In the genomic region with DNA sequence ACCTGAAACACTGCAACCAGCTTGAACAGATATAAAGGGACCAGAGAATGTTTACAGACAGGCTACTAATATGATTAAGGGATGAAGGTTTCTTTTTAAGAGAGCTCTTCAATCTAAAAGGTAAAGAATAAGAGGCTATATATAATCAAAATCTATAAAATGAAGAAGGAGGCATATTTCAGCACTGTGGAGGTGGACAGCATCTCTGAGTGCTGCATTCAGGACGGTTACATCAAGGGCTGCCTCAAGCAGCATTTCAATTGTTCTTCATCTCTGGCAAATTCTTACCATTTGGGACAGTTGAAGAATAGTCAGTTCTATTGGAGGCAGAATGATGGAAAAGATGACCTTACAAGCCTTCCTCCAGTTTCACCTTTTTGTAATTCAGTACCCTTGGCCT, we compare ENCODE assay signal across 19 cellular contexts.
DNase-seq lines count a peak whose midpoint lies in the region; ATAC-seq, FAIRE-seq and TF ChIP-seq lines count a peak whose summit lies in the region.
"Had no signal": no experiment of that assay in that cellular context is flagged by ENCODE, and none has a peak within 500 bp of the region (broad histone marks: within the 10 kb centered on the region; RNA-seq: fewer than 3 reads in every experiment).

No MANE protein-coding gene starts in this region.

- H3K4me3 Mint-ChIP-seq in nephron progenitor cell, result no peak overlapping the region
- H3K4me3 Mint-ChIP-seq: activated CD4-positive, alpha-beta T cell treated with anti-CD3 and anti-CD28 coated beads, Interleukin-2, amount 10 ng/mL, durations not matched to agents 7 days and 5 days; CD4-positive, alpha-beta memory T cell; memory B cell; stimulated activated naive CD8-positive, alpha-beta T cell treated with anti-CD3 and anti-CD28 coated beads, Interleukin-15, amount 100 ng/mL, for 72 hours had no signal

- H3K9ac ChIP-seq in HepG2 (ENCODE audit: insufficient read depth, low read depth, low read length) (no peak overlapping the region), adipocyte (ENCODE audit: low read length) (no peak overlapping the region), MM.1S (ENCODE audit: low read length) (no peak overlapping the region)

- intact Hi-C loops in HepG2 (cut with micrococcal nuclease; ENCODE audit: unreplicated experiment), result no loop called here
- intact Hi-C loops in right lobe of liver (cut with DNase I), result no loop called here
- intact Hi-C loops in left lung (cut with DNase I), result no loop called here

- H3K36me3 Mint-ChIP-seq in nephron progenitor cell (ENCODE audit: low read depth), result peaks cover 27% of the 10 kb centered on the region
- H3K36me3 Mint-ChIP-seq: CD4-positive, alpha-beta memory T cell had no signal

- WGBS in HepG2 (ENCODE audit: low lambda C conversion rate), result 25% methylated on average over 1 of the region's 1 CpG
- WGBS in right lobe of liver (ENCODE audit: insufficient coverage, low coverage, low lambda C conversion rate, missing lambda C conversion rate), result 40% methylated on average over 1 of the region's 1 CpG

- H3K79me2 ChIP-seq in HepG2 (ENCODE audit: insufficient read depth, low read length) (no peaks in the 10 kb centered on the region), MM.1S (ENCODE audit: low read length) (no peaks in the 10 kb centered on the region)

- H3K36me3 ChIP-seq in HepG2 (replicated peaks in 1 of 2; ENCODE audit: control insufficient read depth in 1 of 2, insufficient read depth in 2 of 2, low read length in 2 of 2) (no peaks in the 10 kb centered on the region), right lobe of liver (no peaks in the 10 kb centered on the region), adipocyte (ENCODE audit: control insufficient read depth, insufficient read depth, low read length, severe bottlenecking) (no peaks in the 10 kb centered on the region), left lung (no peaks in the 10 kb centered on the region), MM.1S (replicated peaks; ENCODE audit: insufficient read depth, low read length) (no peaks in the 10 kb centered on the region)

- TF ChIP-seq EP300 in HepG2 (IDR thresholded peaks at IDR 0.05; ENCODE audit: low read depth in 2 of 2, low read length in 2 of 2) (no peak), HepG2 (CRISPR knock-in tag; IDR thresholded peaks at IDR 0.05; ENCODE audit: borderline replicate concordance) (no peak)

- CTCF ChIA-PET in HepG2 (lab: Yijun Ruan, JAX; ENCODE audit: low intra/inter-chr PET ratio, low total read pairs), result no interaction called here

- TF ChIP-seq POLR2A in HepG2 (IDR thresholded peaks at IDR 0.05; ENCODE audit: insufficient read depth in 1 of 2, low read depth in 2 of 2, low read length in 2 of 2) (no peak), right lobe of liver (IDR thresholded peaks at IDR 0.05) (no peak)

- H2AFZ ChIP-seq in HepG2 (ENCODE audit: low read length) (no peak overlapping the region), MM.1S (ENCODE audit: low read length) (no peak overlapping the region)

- BruUV-seq in HepG2 (replicated peaks; lab: Mats Ljungman, UMichigan), result no TSS peak

- no peaks in the 10 kb centered on the region for H3F3A ChIP-seq in MM.1S (ENCODE audit: insufficient read depth, low read length)

- H3K4me3 ChIP-seq in HepG2 (replicated peaks in 1 of 3; ENCODE audit: insufficient read depth in 1 of 3, low read depth in 2 of 3, low read length in 3 of 3) (no peak overlapping the region), right lobe of liver (no peak overlapping the region), adipocyte (ENCODE audit: low read length) (no peak overlapping the region), left lung (no peak overlapping the region), MM.1S (ENCODE audit: low read length) (no peak overlapping the region)

- peaks cover 4% of the 10 kb centered on the region for H3K4me1 Mint-ChIP-seq in nephron progenitor cell
- H3K4me1 Mint-ChIP-seq: activated CD4-positive, alpha-beta T cell treated with anti-CD3 and anti-CD28 coated beads, Interleukin-2, amount 10 ng/mL, durations not matched to agents 7 days and 5 days; CD4-positive, alpha-beta memory T cell; memory B cell; stimulated activated naive CD8-positive, alpha-beta T cell treated with anti-CD3 and anti-CD28 coated beads, Interleukin-15, amount 100 ng/mL, for 72 hours had no signal

- H3K4me1 ChIP-seq in HepG2 (ENCODE audit: insufficient read depth, low read length), result no peaks in the 10 kb centered on the region
- no peaks in the 10 kb centered on the region for H3K4me1 ChIP-seq in right lobe of liver
- no peaks in the 10 kb centered on the region for H3K4me1 ChIP-seq in adipocyte (ENCODE audit: control insufficient read depth, insufficient read depth, low read length)
- no peaks in the 10 kb centered on the region for H3K4me1 ChIP-seq in left lung
- no peaks in the 10 kb centered on the region for H3K4me1 ChIP-seq in MM.1S (ENCODE audit: low read length)

- TF ChIP-seq RAD21 in HepG2 (CRISPR knock-in tag; IDR thresholded peaks at IDR 0.05), result no peak

- no peaks in the 10 kb centered on the region for H4K20me1 ChIP-seq in HepG2 (ENCODE audit: insufficient read depth, low read length)
- no peaks in the 10 kb centered on the region for H4K20me1 ChIP-seq in MM.1S (ENCODE audit: insufficient read depth, low read length)

- H3K27me3 ChIP-seq in HepG2 (ENCODE audit: control insufficient read depth in 1 of 2, insufficient read depth in 2 of 2, low read length in 2 of 2) (no peaks in the 10 kb centered on the region), right lobe of liver (no peaks in the 10 kb centered on the region), adipocyte (replicated peaks; ENCODE audit: control insufficient read depth, insufficient read depth, low read length) (no peaks in the 10 kb centered on the region), left lung (no peaks in the 10 kb centered on the region), MM.1S (replicated peaks; ENCODE audit: insufficient read depth, low read length) (no peaks in the 10 kb centered on the region)

- no peak for DNase-seq in HepG2 (ENCODE audit: low spot score)
- no peak for DNase-seq in right lobe of liver
- peak; percentile 41 for DNase-seq in adipocyte (ENCODE audit: low read depth)
- DNase-seq in fibroblast of peridontal ligament (ENCODE audit: extremely low read depth), result peak; percentile 7
- DNase-seq in nephron progenitor cell, result no peak
- no peak for DNase-seq in left lung
- DNase-seq in COLO829 (ENCODE audit: low spot score), result no peak
- no peak for DNase-seq in MM.1S
- DNase-seq: activated CD4-positive, alpha-beta T cell treated with anti-CD3 and anti-CD28 coated beads, Interleukin-2, amount 10 ng/mL, durations not matched to agents 7 days and 5 days; activated naive CD4-positive, alpha-beta T cell treated with anti-CD3 and anti-CD28 coated beads, Interleukin-2, amount 50 U/mL, for 16 hours; activated T-cell treated with anti-CD3 and anti-CD28 coated beads for 4 hours; CD4-positive, alpha-beta memory T cell; central memory CD4-positive, alpha-beta T cell; DND-41; effector memory CD4-positive, alpha-beta T cell; NCI-H2029 treated with DMSO at 0.1 percent for 48 hours; NCI-H510A treated with DMSO at 0.1 percent for 48 hours; stimulated activated naive CD8-positive, alpha-beta T cell treated with anti-CD3 and anti-CD28 coated beads, Interleukin-15, amount 100 ng/mL, for 72 hours had no signal

- in situ Hi-C loops in HepG2 (cut with HindIII; ENCODE audit: extremely low pct_ligation_motif_present, low pct_unique_long_range_greater_than_20kb), result no loop called here

- ATAC-seq in HepG2 (no peak), right lobe of liver (no peak), left lung (no peak)
- ATAC-seq: stimulated activated naive CD8-positive, alpha-beta T cell treated with anti-CD3 and anti-CD28 coated beads, Interleukin-15, amount 100 ng/mL, for 72 hours had no signal

- H3K27me3 Mint-ChIP-seq in nephron progenitor cell (ENCODE audit: low read depth, poor library complexity), result no peaks in the 10 kb centered on the region
- H3K27me3 Mint-ChIP-seq: CD4-positive, alpha-beta memory T cell; memory B cell; stimulated activated naive CD8-positive, alpha-beta T cell treated with anti-CD3 and anti-CD28 coated beads, Interleukin-15, amount 100 ng/mL, for 72 hours had no signal

- H3K9me3 Mint-ChIP-seq in nephron progenitor cell, result peaks cover 33% of the 10 kb centered on the region
- H3K9me3 Mint-ChIP-seq: activated CD4-positive, alpha-beta T cell treated with anti-CD3 and anti-CD28 coated beads, Interleukin-2, amount 10 ng/mL, durations not matched to agents 7 days and 5 days; stimulated activated naive CD8-positive, alpha-beta T cell treated with anti-CD3 and anti-CD28 coated beads, Interleukin-15, amount 100 ng/mL, for 72 hours had no signal

- H3K27ac ChIP-seq in HepG2 (ENCODE audit: extremely low read length, insufficient read depth, low read length), result no peak overlapping the region
- H3K27ac ChIP-seq in right lobe of liver, result no peak overlapping the region
- H3K27ac ChIP-seq in left lung, result no peak overlapping the region
- no peak overlapping the region for H3K27ac ChIP-seq in MM.1S (ENCODE audit: low read length)

- no peaks in the 10 kb centered on the region for H3K9me3 ChIP-seq in HepG2 (ENCODE audit: low read length)
- no peaks in the 10 kb centered on the region for H3K9me3 ChIP-seq in right lobe of liver
- no peaks in the 10 kb centered on the region for H3K9me3 ChIP-seq in adipocyte (ENCODE audit: control insufficient read depth, low read length)
- H3K9me3 ChIP-seq in left lung, result no peaks in the 10 kb centered on the region
- H3K9me3 ChIP-seq in MM.1S (replicated peaks; ENCODE audit: insufficient read depth, low read length), result no peaks in the 10 kb centered on the region

- POLR2A ChIA-PET in HepG2 (lab: Yijun Ruan, JAX), result no interaction called here

- H3K9me2 ChIP-seq in MM.1S (replicated peaks; ENCODE audit: insufficient read depth, low read length), result no peaks in the 10 kb centered on the region

- TF ChIP-seq CTCF in HepG2 (CRISPR knock-in tag; IDR thresholded peaks at IDR 0.05) (no peak), right lobe of liver (IDR thresholded peaks at IDR 0.05) (no peak), nephron progenitor cell (IDR thresholded peaks at IDR 0.05) (no peak), left lung (IDR thresholded peaks at IDR 0.05) (no peak), MM.1S (IDR thresholded peaks at IDR 0.05; ENCODE audit: low read length) (no peak)

- no peak for FAIRE-seq in HepG2 (lab: Jason Lieb, UNC)

- no peak overlapping the region for H3K4me2 ChIP-seq in HepG2 (ENCODE audit: low read depth, low read length)
- no peak overlapping the region for H3K4me2 ChIP-seq in MM.1S (ENCODE audit: low read depth, low read length)

- H3K27ac Mint-ChIP-seq in nephron progenitor cell, result no peak overlapping the region
- H3K27ac Mint-ChIP-seq: activated CD4-positive, alpha-beta T cell treated with anti-CD3 and anti-CD28 coated beads, Interleukin-2, amount 10 ng/mL, durations not matched to agents 7 days and 5 days; CD4-positive, alpha-beta memory T cell; memory B cell; stimulated activated naive CD8-positive, alpha-beta T cell treated with anti-CD3 and anti-CD28 coated beads, Interleukin-15, amount 100 ng/mL, for 72 hours had no signal

TF ChIP-seq in HepG2, 621 proteins besides CTCF, POLR2A, EP300 and RAD21 (continues in another document):
- no peak for TF ChIP-seq ZMYM3 (CRISPR knock-in tag; IDR thresholded peaks at IDR 0.05)
- peak; percentile 93 for TF ChIP-seq MIER2 (CRISPR knock-in tag; IDR thresholded peaks at IDR 0.05)
- 0 out of 2 replicates have a peak, but pooled peaks have one; percentile 47 for TF ChIP-seq EHMT2 (IDR thresholded peaks at IDR 0.05; ENCODE audit: borderline replicate concordance, low read depth, low read length)
- TF ChIP-seq PAX8 (CRISPR knock-in tag; IDR thresholded peaks at IDR 0.05; ENCODE audit: borderline replicate concordance), result no peak

Comparison
In these comparisons a context has a peak if more than half of its experiments do, and no peak if none do; other contexts are left out.
1. DNase-seq: peak in adipocyte (single experiment) and fibroblast of peridontal ligament (single experiment); none in HepG2 (single experiment), right lobe of liver (0 of 3), nephron progenitor cell (single experiment), left lung (0 of 2), COLO829 (single experiment) and MM.1S (single experiment).